8 cellular contexts compared by ENCODE assay signal in the genomic region with DNA sequence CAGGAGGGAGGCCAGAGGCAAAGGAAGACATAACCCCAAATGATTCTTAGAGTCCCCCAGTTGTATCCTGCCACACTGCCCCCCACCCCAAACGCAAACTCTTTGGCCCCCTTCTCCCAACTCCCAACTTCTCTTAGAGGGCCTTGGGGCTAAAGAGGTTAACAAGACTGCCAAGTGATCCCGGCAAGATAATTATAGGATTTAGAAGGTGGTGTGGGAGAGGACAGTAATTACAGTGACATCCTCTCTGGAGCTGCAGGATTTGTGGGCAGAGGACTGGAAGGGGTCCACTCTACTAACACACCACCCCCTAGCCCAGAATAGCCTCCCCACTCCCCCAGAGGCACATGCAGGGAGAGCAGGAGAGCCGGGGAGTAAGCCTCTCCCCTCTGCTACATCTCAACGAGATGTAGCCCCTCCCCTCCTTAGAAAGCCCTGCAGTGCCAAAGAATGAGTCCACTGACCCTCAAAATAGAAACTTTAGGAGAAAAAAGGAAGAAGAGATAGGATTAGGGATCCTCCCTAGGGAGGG. TPM values are rescaled to one million over a fixed set of nuclear protein-coding genes. Genes with fewer than 3 reads are reported as not detected.
DNase-seq lines count a peak whose midpoint lies in the region; ATAC-seq and TF ChIP-seq lines count a peak whose summit lies in the region.

No MANE protein-coding gene starts in this region.

- peaks cover 5% of the 10 kb centered on the region for H3K27me3 Mint-ChIP-seq in CD4-positive, CD25-positive, alpha-beta regulatory T cell

- H3K36me3 ChIP-seq in CD4-positive, CD25-positive, alpha-beta regulatory T cell (ENCODE audit: control insufficient read depth, insufficient read depth, low read length), result no peaks in the 10 kb centered on the region
- no peaks in the 10 kb centered on the region for H3K36me3 ChIP-seq in adrenal gland (replicated peaks in 1 of 2)
- H3K36me3 ChIP-seq in left lung, result no peaks in the 10 kb centered on the region
- no peaks in the 10 kb centered on the region for H3K36me3 ChIP-seq in upper lobe of left lung

- no peaks in the 10 kb centered on the region for H3K36me3 Mint-ChIP-seq in CD4-positive, CD25-positive, alpha-beta regulatory T cell

- H3K9me3 Mint-ChIP-seq in CD4-positive, CD25-positive, alpha-beta regulatory T cell, result no peaks in the 10 kb centered on the region

- H3K4me1 ChIP-seq in CD4-positive, CD25-positive, alpha-beta regulatory T cell (ENCODE audit: control insufficient read depth, insufficient read depth, low read length, poor library complexity, severe bottlenecking), result peaks cover 16% of the 10 kb centered on the region
- H3K4me1 ChIP-seq in adrenal gland (replicated peaks in 1 of 2), result peaks cover 6 to 11% of the 10 kb centered on the region in 2 donors
- H3K4me1 ChIP-seq in left lung, result peaks cover 6 to 21% of the 10 kb centered on the region in 2 donors
- H3K4me1 ChIP-seq in upper lobe of left lung, result peaks cover 16 to 23% (median 19%) of the 10 kb centered on the region in 4 donors

- no peak for DNase-seq in CD4-positive, CD25-positive, alpha-beta regulatory T cell
- DNase-seq in adrenal gland (peak in 1 of 7 donors; percentile 47), left lung (no peak), upper lobe of left lung (no peak), hippocampal formation (lab: John Stamatoyannopoulos, UW) (no peak)

- no peaks in the 10 kb centered on the region for H3K9me3 ChIP-seq in CD4-positive, CD25-positive, alpha-beta regulatory T cell (ENCODE audit: control insufficient read depth in 2 of 2, low read length in 2 of 2)
- H3K9me3 ChIP-seq in adrenal gland (replicated peaks in 1 of 3) (no peaks in the 10 kb centered on the region), left lung (no peaks in the 10 kb centered on the region), upper lobe of left lung (no peaks in the 10 kb centered on the region)

- no peak for TF ChIP-seq EP300 in upper lobe of left lung (IDR thresholded peaks at IDR 0.05)

- peaks cover 5 to 33% (median 18%) of the 10 kb centered on the region in 4 donors for H3K4me1 Mint-ChIP-seq in CD4-positive, CD25-positive, alpha-beta regulatory T cell

- H3K4me3 Mint-ChIP-seq in CD4-positive, CD25-positive, alpha-beta regulatory T cell, result peak overlapping the region; percentile 89 to 96 (median 92)

- H3K27ac Mint-ChIP-seq in CD4-positive, CD25-positive, alpha-beta regulatory T cell, result peak overlapping the region; percentile 94 to 96 (median 95)

- peak overlapping the region; percentile 89 for H3K27ac ChIP-seq in CD4-positive, CD25-positive, alpha-beta regulatory T cell (ENCODE audit: insufficient read depth, low read length, poor library complexity, severe bottlenecking)
- peak overlapping the region in 4 of 5 donors; percentile 62 to 81 (median 72) for H3K27ac ChIP-seq in adrenal gland
- H3K27ac ChIP-seq in left lung, result peak overlapping the region; percentile 82 to 88
- H3K27ac ChIP-seq in upper lobe of left lung, result peak overlapping the region; percentile 10 to 77 (median 66)

- 7 to 16% (median 11%) methylated on average over 4 of the region's 4 CpGs for WGBS in adrenal gland, 4 donors
- WGBS in upper lobe of left lung, 2 donors, result 17 to 23% methylated on average over 3 to 4 of the region's 4 CpGs

- peak overlapping the region; percentile 95 for H3K4me3 ChIP-seq in CD4-positive, CD25-positive, alpha-beta regulatory T cell (ENCODE audit: low read depth, low read length)
- H3K4me3 ChIP-seq in adrenal gland (peak overlapping the region in 1 of 4 donors; percentile 71), left lung (peak overlapping the region in 1 of 2 donors; percentile 47), upper lobe of left lung (peak overlapping the region in 2 of 4 donors; percentile 53 to 61)

- no peak for TF ChIP-seq POLR2A in adrenal gland (IDR thresholded peaks at IDR 0.05)
- TF ChIP-seq POLR2A in upper lobe of left lung (IDR thresholded peaks at IDR 0.05), result no peak

- no peak for ATAC-seq in CD4-positive, CD25-positive, alpha-beta regulatory T cell (ENCODE audit: low read depth in 2 of 2)
- peak; percentile 5 for ATAC-seq in HG03103 (IDR thresholded peaks at IDR 0.05; ENCODE audit: low read depth, unreplicated experiment)
- peak; percentile 13 for ATAC-seq in left lung
- peak; percentile 2 to 24 for ATAC-seq in upper lobe of left lung (ENCODE audit: low FRiP score in 2 of 2)
- no peak for ATAC-seq in GM21737 (IDR thresholded peaks at IDR 0.05; ENCODE audit: unreplicated experiment)
- no peak for ATAC-seq in GM19467 (IDR thresholded peaks at IDR 0.05; ENCODE audit: unreplicated experiment)

- intact Hi-C loops in adrenal gland (cut with DNase I) (loop anchor here in 1 of 2 donors (5.0 kb wide), 1 partner anchor 200 kb away; no protein-coding TSS in a partner anchor), left lung (cut with DNase I) (no loop called here)

- TF ChIP-seq CTCF in adrenal gland (IDR thresholded peaks at IDR 0.05) (no peak), left lung (IDR thresholded peaks at IDR 0.05) (peak in 1 of 2 donors; percentile 36), upper lobe of left lung (IDR thresholded peaks at IDR 0.05) (no peak)

- no peaks in the 10 kb centered on the region for H3K27me3 ChIP-seq in CD4-positive, CD25-positive, alpha-beta regulatory T cell (ENCODE audit: control insufficient read depth, insufficient read depth, low read length)
- H3K27me3 ChIP-seq in adrenal gland (no peaks in the 10 kb centered on the region), left lung (peaks cover 0 to 12% of the 10 kb centered on the region in 2 donors), upper lobe of left lung (no peaks in the 10 kb centered on the region)

RNA-seq across cellular contexts. Expression of a gene that starts 5.3 kb away (rescaled TPM):
- 7.4 TPM for total RNA-seq in CD4-positive, CD25-positive, alpha-beta regulatory T cell
- polyA plus RNA-seq in CD4-positive, CD25-positive, alpha-beta regulatory T cell, result 1 to 10 TPM in 1 of 4 donors, under 1 TPM in 3; 0.56 to 1.2 (median 0.66) TPM
- total RNA-seq in adrenal gland (1 to 10 TPM; 3.3 to 8.3 (median 7.1) TPM), left lung (10 to 100 TPM in 1 of 2 donors, 1 to 10 TPM in 1; 7.6 to 10.0 TPM), upper lobe of left lung (1 to 10 TPM; 1.0 to 6.8 (median 2.3) TPM)
- polyA plus RNA-seq in adrenal gland, result 1 to 10 TPM; 2.4 to 4.1 (median 3.8) TPM

RNA-seq across cellular contexts. Expression of a gene that starts 8.8 kb away (rescaled TPM):
- total RNA-seq in CD4-positive, CD25-positive, alpha-beta regulatory T cell, result 46.4 TPM
- 100 to 1,000 TPM; 145 to 205 (median 180) TPM for polyA plus RNA-seq in CD4-positive, CD25-positive, alpha-beta regulatory T cell
- total RNA-seq in adrenal gland (1,000 to 10,000 TPM in 6 of 8 donors, 100 to 1,000 TPM in 2; 796 to 1,954 (median 1,274) TPM), left lung (1,000 to 10,000 TPM; 1,639 to 1,766 TPM), upper lobe of left lung (1,000 to 10,000 TPM in 3 of 6 donors, 100 to 1,000 TPM in 3; 399 to 1,448 (median 972) TPM)
- 1,000 to 10,000 TPM; 1,798 to 2,350 (median 1,843) TPM for polyA plus RNA-seq in adrenal gland

RNA-seq across cellular contexts. Expression of a gene that starts 17.5 kb away (rescaled TPM):
- 10.1 TPM for total RNA-seq in CD4-positive, CD25-positive, alpha-beta regulatory T cell
- polyA plus RNA-seq in CD4-positive, CD25-positive, alpha-beta regulatory T cell, result 1 to 10 TPM in 3 of 4 donors, under 1 TPM in 1; 0.94 to 1.6 (median 1.4) TPM
- total RNA-seq in adrenal gland (10 to 100 TPM in 1 of 8 donors, 1 to 10 TPM in 7; 1.9 to 25.7 (median 4.0) TPM), left lung (1 to 10 TPM; 4.3 to 5.8 TPM), upper lobe of left lung (10 to 100 TPM in 1 of 6 donors, 1 to 10 TPM in 5; 3.8 to 37.7 (median 5.6) TPM)
- polyA plus RNA-seq in adrenal gland, result 10 to 100 TPM in 2 of 3 donors, 1 to 10 TPM in 1; 2.7 to 41.4 (median 32.7) TPM

RNA-seq across cellular contexts. Expression of a gene that starts 21.8 kb away (rescaled TPM):
- 60.1 TPM for total RNA-seq in CD4-positive, CD25-positive, alpha-beta regulatory T cell
- 100 to 1,000 TPM in 3 of 4 donors, 10 to 100 TPM in 1; 83.6 to 128 (median 112) TPM for polyA plus RNA-seq in CD4-positive, CD25-positive, alpha-beta regulatory T cell
- 100 to 1,000 TPM; 180 to 304 (median 220) TPM for total RNA-seq in adrenal gland
- 1,000 to 10,000 TPM in 1 of 3 donors, 100 to 1,000 TPM in 2; 188 to 1,005 (median 657) TPM for polyA plus RNA-seq in adrenal gland
- total RNA-seq in left lung, result 100 to 1,000 TPM; 114 to 123 TPM
- total RNA-seq in upper lobe of left lung, result 100 to 1,000 TPM in 5 of 6 donors, 10 to 100 TPM in 1; 34.6 to 255 (median 139) TPM

RNA-seq across cellular contexts. Expression of a gene that starts 29.9 kb away (rescaled TPM):
- 0.76 TPM for total RNA-seq in CD4-positive, CD25-positive, alpha-beta regulatory T cell
- polyA plus RNA-seq in CD4-positive, CD25-positive, alpha-beta regulatory T cell, result under 1 TPM in 1 of 4 donors, not detected in 3; 0.29 TPM
- total RNA-seq in adrenal gland, result 10 to 100 TPM in 5 of 8 donors, 1 to 10 TPM in 3; 5.7 to 19.7 (median 13.3) TPM
- 10 to 100 TPM in 2 of 3 donors, 1 to 10 TPM in 1; 9.3 to 77.1 (median 53.6) TPM for polyA plus RNA-seq in adrenal gland
- total RNA-seq in left lung, result 10 to 100 TPM; 22.4 to 62.4 TPM
- total RNA-seq in upper lobe of left lung, result 10 to 100 TPM in 3 of 6 donors, 1 to 10 TPM in 3; 4.6 to 30.4 (median 9.0) TPM

Comparison
In these comparisons a context has a peak if more than half of its experiments do, and no peak if none do; other contexts are left out.
1. ATAC-seq: peak in HG03103 (single experiment), left lung (single experiment) and upper lobe of left lung (2 of 2); none in CD4-positive, CD25-positive, alpha-beta regulatory T cell (0 of 2), GM21737 (single experiment) and GM19467 (single experiment).
2. Peak in every context shown above with its lines, with median percentiles within 50 percentile points of each other: H3K27ac ChIP-seq.